In genomic region chr9:18819418-18819817, GRCh38 we compare ENCODE assay signal across 3 cellular contexts.
"Had no signal": no experiment of that assay in that cellular context is flagged by ENCODE, and none has a peak within 500 bp of the region (broad histone marks: within the 10 kb centered on the region; RNA-seq: fewer than 3 reads in every experiment).

No MANE protein-coding gene starts in this region.

- H3K4me3 ChIP-seq: GM12878 had no signal

- DNase-seq: GDM1, GF-D8 had no signal

- ATAC-seq: GM12878 had no signal
